In the genomic region with DNA sequence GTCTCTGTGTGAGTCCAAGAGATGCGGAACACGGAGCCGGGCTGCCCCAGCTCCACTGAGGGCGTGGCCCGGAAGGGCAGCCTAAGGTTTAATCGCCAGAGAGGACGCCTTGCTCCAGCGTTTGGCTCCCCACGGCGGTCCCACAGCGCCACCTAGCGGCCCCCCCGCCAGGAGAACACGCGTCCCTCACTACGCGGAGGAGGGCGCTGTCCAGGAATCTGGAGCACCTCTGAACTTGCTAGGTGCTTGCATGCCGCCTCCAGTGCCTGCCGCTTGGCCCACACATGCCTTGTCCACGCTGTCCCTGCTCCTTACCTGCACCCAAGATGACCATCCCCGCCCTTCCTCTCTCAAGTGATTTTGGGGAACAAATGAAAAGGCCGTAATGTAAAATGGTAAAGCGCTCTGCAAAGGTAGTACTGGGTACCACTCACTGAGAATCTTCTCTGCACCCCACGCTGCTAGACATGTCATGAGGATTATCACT, we compare ENCODE assay signal across 1 cellular context.
A peak's percentile ranks its signal among the peaks of the same experiment; 100 is the strongest.
TF ChIP-seq lines count a peak whose summit lies in the region.

No MANE protein-coding gene starts in this region.

TF ChIP-seq in K562, 482 proteins besides CTCF, POLR2A, EP300 and RAD21 (continued from another document and continues in another):
- TF ChIP-seq SUPT5H (IDR thresholded peaks at IDR 0.05) (no peak), ZNF143 (CRISPR knock-in tag; IDR thresholded peaks at IDR 0.05) (0 out of 2 replicates have a peak, but pooled peaks have one; percentile 45), ZNF274 (IDR thresholded peaks at IDR 0.05; ENCODE audit: borderline replicate concordance, low read depth, low read length) (no peak), CC2D1A (IDR thresholded peaks at IDR 0.05) (peak; percentile 84; the same call in 1 of the 2 replicates), KLF13 (tag; IDR thresholded peaks at IDR 0.05; ENCODE audit: borderline replicate concordance, low read depth) (peak; percentile 83), TEAD1 (CRISPR knock-in tag; IDR thresholded peaks at IDR 0.05) (peak in 1 of 2 experiments; percentile 97; a peak in 2 of 4 replicates), KLF10 (CRISPR knock-in tag; IDR thresholded peaks at IDR 0.05) (no peak), POLR2AphosphoS5 (IDR thresholded peaks at IDR 0.05; ENCODE audit: control insufficient read depth, insufficient read depth, low read depth, low read length) (no peak), HDAC3 (IDR thresholded peaks at IDR 0.05; ENCODE audit: borderline replicate concordance, partially characterized antibody) (no peak), XRCC5 (IDR thresholded peaks at IDR 0.05; ENCODE audit: low read depth, low read length) (peak; percentile 88; the same call in 1 of the 2 replicates), KDM5B (IDR thresholded peaks at IDR 0.05; ENCODE audit: insufficient replicate concordance, low read depth, low read length) (no peak), EGR1 (conservative IDR thresholded peaks at IDR 0.05) (peak; percentile 57; the same call in 1 of the 2 replicates), STAT5A (IDR thresholded peaks at IDR 0.05; ENCODE audit: borderline replicate concordance, low read length) (no peak), MAFF (IDR thresholded peaks at IDR 0.05; ENCODE audit: low read length) (no peak), KLF1 (tag; IDR thresholded peaks at IDR 0.05) (peak; percentile 80; the same call in 1 of the 2 replicates), RCOR1 (IDR thresholded peaks at IDR 0.05; ENCODE audit: borderline replicate concordance in 1 of 2, low read depth in 2 of 2, low read length in 2 of 2) (peak; percentile 8 to 82; a peak in 2 of 4 replicates), JUN (IDR thresholded peaks at IDR 0.05; ENCODE audit: borderline replicate concordance, low read depth, low read length) (peak; percentile 26; the same call in 1 of the 2 replicates), JUN (CRISPR knock-in tag; IDR thresholded peaks at IDR 0.05; ENCODE audit: borderline replicate concordance) (0 out of 2 replicates have a peak, but pooled peaks have one; percentile 72), CREM (IDR thresholded peaks at IDR 0.05; ENCODE audit: low read depth) (peak; percentile 90), DDX20 (tag; IDR thresholded peaks at IDR 0.05; ENCODE audit: low read depth) (no peak), ZNF224 (CRISPR knock-in tag; IDR thresholded peaks at IDR 0.05) (no peak), ZNF584 (CRISPR knock-in tag; IDR thresholded peaks at IDR 0.05; ENCODE audit: low read depth) (no peak), RBBP5 (IDR thresholded peaks at IDR 0.05; ENCODE audit: borderline replicate concordance, insufficient read depth, low read length, poor library complexity, severe bottlenecking) (no peak)
- TF ChIP-seq, protein P1, sequence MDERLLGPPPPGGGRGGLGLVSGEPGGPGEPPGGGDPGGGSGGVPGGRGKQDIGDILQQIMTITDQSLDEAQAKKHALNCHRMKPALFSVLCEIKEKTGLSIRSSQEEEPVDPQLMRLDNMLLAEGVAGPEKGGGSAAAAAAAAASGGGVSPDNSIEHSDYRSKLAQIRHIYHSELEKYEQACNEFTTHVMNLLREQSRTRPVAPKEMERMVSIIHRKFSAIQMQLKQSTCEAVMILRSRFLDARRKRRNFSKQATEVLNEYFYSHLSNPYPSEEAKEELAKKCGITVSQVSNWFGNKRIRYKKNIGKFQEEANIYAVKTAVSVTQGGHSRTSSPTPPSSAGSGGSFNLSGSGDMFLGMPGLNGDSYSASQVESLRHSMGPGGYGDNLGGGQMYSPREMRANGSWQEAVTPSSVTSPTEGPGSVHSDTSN (CRISPR knock-in tag; IDR thresholded peaks at IDR 0.05; ENCODE audit: low read depth), result no peak
- TF ChIP-seq, protein P1 (tag; conservative IDR thresholded peaks at IDR 0.05; ENCODE audit: low read depth), result no peak
- TF ChIP-seq, protein P2, sequence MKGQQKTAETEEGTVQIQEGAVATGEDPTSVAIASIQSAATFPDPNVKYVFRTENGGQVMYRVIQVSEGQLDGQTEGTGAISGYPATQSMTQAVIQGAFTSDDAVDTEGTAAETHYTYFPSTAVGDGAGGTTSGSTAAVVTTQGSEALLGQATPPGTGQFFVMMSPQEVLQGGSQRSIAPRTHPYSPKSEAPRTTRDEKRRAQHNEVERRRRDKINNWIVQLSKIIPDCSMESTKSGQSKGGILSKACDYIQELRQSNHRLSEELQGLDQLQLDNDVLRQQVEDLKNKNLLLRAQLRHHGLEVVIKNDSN (CRISPR knock-in tag; IDR thresholded peaks at IDR 0.05), result peak; percentile 35
- TF ChIP-seq, protein P3, sequence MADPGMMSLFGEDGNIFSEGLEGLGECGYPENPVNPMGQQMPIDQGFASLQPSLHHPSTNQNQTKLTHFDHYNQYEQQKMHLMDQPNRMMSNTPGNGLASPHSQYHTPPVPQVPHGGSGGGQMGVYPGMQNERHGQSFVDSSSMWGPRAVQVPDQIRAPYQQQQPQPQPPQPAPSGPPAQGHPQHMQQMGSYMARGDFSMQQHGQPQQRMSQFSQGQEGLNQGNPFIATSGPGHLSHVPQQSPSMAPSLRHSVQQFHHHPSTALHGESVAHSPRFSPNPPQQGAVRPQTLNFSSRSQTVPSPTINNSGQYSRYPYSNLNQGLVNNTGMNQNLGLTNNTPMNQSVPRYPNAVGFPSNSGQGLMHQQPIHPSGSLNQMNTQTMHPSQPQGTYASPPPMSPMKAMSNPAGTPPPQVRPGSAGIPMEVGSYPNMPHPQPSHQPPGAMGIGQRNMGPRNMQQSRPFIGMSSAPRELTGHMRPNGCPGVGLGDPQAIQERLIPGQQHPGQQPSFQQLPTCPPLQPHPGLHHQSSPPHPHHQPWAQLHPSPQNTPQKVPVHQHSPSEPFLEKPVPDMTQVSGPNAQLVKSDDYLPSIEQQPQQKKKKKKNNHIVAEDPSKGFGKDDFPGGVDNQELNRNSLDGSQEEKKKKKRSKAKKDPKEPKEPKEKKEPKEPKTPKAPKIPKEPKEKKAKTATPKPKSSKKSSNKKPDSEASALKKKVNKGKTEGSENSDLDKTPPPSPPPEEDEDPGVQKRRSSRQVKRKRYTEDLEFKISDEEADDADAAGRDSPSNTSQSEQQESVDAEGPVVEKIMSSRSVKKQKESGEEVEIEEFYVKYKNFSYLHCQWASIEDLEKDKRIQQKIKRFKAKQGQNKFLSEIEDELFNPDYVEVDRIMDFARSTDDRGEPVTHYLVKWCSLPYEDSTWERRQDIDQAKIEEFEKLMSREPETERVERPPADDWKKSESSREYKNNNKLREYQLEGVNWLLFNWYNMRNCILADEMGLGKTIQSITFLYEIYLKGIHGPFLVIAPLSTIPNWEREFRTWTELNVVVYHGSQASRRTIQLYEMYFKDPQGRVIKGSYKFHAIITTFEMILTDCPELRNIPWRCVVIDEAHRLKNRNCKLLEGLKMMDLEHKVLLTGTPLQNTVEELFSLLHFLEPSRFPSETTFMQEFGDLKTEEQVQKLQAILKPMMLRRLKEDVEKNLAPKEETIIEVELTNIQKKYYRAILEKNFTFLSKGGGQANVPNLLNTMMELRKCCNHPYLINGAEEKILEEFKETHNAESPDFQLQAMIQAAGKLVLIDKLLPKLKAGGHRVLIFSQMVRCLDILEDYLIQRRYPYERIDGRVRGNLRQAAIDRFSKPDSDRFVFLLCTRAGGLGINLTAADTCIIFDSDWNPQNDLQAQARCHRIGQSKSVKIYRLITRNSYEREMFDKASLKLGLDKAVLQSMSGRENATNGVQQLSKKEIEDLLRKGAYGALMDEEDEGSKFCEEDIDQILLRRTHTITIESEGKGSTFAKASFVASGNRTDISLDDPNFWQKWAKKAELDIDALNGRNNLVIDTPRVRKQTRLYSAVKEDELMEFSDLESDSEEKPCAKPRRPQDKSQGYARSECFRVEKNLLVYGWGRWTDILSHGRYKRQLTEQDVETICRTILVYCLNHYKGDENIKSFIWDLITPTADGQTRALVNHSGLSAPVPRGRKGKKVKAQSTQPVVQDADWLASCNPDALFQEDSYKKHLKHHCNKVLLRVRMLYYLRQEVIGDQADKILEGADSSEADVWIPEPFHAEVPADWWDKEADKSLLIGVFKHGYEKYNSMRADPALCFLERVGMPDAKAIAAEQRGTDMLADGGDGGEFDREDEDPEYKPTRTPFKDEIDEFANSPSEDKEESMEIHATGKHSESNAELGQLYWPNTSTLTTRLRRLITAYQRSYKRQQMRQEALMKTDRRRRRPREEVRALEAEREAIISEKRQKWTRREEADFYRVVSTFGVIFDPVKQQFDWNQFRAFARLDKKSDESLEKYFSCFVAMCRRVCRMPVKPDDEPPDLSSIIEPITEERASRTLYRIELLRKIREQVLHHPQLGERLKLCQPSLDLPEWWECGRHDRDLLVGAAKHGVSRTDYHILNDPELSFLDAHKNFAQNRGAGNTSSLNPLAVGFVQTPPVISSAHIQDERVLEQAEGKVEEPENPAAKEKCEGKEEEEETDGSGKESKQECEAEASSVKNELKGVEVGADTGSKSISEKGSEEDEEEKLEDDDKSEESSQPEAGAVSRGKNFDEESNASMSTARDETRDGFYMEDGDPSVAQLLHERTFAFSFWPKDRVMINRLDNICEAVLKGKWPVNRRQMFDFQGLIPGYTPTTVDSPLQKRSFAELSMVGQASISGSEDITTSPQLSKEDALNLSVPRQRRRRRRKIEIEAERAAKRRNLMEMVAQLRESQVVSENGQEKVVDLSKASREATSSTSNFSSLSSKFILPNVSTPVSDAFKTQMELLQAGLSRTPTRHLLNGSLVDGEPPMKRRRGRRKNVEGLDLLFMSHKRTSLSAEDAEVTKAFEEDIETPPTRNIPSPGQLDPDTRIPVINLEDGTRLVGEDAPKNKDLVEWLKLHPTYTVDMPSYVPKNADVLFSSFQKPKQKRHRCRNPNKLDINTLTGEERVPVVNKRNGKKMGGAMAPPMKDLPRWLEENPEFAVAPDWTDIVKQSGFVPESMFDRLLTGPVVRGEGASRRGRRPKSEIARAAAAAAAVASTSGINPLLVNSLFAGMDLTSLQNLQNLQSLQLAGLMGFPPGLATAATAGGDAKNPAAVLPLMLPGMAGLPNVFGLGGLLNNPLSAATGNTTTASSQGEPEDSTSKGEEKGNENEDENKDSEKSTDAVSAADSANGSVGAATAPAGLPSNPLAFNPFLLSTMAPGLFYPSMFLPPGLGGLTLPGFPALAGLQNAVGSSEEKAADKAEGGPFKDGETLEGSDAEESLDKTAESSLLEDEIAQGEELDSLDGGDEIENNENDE (IDR thresholded peaks at IDR 0.05; ENCODE audit: low read depth, low read length), result no peak
- TF ChIP-seq, protein P4, sequence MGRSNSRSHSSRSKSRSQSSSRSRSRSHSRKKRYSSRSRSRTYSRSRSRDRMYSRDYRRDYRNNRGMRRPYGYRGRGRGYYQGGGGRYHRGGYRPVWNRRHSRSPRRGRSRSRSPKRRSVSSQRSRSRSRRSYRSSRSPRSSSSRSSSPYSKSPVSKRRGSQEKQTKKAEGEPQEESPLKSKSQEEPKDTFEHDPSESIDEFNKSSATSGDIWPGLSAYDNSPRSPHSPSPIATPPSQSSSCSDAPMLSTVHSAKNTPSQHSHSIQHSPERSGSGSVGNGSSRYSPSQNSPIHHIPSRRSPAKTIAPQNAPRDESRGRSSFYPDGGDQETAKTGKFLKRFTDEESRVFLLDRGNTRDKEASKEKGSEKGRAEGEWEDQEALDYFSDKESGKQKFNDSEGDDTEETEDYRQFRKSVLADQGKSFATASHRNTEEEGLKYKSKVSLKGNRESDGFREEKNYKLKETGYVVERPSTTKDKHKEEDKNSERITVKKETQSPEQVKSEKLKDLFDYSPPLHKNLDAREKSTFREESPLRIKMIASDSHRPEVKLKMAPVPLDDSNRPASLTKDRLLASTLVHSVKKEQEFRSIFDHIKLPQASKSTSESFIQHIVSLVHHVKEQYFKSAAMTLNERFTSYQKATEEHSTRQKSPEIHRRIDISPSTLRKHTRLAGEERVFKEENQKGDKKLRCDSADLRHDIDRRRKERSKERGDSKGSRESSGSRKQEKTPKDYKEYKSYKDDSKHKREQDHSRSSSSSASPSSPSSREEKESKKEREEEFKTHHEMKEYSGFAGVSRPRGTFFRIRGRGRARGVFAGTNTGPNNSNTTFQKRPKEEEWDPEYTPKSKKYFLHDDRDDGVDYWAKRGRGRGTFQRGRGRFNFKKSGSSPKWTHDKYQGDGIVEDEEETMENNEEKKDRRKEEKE (IDR thresholded peaks at IDR 0.05; ENCODE audit: borderline replicate concordance in 1 of 2, control insufficient read depth in 1 of 2, low read depth in 2 of 2, low read length in 1 of 2), result no peak
- TF ChIP-seq, protein P5, sequence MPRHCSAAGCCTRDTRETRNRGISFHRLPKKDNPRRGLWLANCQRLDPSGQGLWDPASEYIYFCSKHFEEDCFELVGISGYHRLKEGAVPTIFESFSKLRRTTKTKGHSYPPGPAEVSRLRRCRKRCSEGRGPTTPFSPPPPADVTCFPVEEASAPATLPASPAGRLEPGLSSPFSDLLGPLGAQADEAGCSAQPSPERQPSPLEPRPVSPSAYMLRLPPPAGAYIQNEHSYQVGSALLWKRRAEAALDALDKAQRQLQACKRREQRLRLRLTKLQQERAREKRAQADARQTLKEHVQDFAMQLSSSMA (CRISPR knock-in tag; IDR thresholded peaks at IDR 0.05), result no peak
- TF ChIP-seq, protein P6, sequence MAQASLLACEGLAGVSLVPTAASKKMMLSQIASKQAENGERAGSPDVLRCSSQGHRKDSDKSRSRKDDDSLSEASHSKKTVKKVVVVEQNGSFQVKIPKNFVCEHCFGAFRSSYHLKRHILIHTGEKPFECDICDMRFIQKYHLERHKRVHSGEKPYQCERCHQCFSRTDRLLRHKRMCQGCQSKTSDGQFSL (CRISPR knock-in tag; IDR thresholded peaks at IDR 0.05), result peak; percentile 98
- TF ChIP-seq, protein P6 (tag; IDR thresholded peaks at IDR 0.05), result peak in 1 of 2 experiments; percentile 73; a peak in 2 of 4 replicates
- TF ChIP-seq, protein P7, sequence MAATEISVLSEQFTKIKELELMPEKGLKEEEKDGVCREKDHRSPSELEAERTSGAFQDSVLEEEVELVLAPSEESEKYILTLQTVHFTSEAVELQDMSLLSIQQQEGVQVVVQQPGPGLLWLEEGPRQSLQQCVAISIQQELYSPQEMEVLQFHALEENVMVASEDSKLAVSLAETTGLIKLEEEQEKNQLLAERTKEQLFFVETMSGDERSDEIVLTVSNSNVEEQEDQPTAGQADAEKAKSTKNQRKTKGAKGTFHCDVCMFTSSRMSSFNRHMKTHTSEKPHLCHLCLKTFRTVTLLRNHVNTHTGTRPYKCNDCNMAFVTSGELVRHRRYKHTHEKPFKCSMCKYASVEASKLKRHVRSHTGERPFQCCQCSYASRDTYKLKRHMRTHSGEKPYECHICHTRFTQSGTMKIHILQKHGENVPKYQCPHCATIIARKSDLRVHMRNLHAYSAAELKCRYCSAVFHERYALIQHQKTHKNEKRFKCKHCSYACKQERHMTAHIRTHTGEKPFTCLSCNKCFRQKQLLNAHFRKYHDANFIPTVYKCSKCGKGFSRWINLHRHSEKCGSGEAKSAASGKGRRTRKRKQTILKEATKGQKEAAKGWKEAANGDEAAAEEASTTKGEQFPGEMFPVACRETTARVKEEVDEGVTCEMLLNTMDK (IDR thresholded peaks at IDR 0.05; ENCODE audit: borderline replicate concordance, insufficient read depth, low read depth, low read length, poor library complexity, severe bottlenecking), result peak; percentile 88
